ENCODE assay signal across 8 cellular contexts in the genomic region with DNA sequence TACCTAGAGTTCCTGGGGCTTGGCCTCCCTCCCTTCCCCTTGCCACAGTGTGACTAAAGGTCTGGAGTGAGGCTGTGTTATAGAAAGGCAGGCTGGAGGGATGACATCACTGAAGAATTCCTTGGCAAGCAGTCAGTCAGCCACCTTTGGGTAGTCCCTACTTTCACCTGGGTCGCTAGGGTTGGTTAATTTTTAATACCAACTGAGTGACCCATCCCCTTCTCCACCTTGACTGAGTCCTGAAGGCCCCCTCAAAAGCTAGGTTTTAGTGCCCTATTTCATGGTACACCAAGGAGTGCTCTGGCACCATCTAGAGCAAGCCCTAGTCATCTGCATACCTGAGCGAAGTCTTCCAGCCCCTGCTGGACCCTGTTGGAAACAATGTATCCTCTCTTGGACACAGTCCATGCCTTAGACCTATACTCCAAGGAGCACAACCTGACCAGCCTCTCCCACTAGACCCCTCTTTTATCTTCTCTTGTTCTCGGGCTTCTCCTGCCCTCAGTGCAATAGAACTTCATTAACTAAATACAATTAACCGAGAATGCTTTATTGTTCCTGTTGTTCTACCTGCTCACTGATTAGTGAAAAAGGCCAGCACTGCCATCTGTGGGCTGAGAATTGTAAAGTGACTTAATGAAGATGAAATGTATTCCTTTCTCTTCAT. TPM values are rescaled to one million over a fixed set of nuclear protein-coding genes. Genes with fewer than 3 reads are reported as not detected.
A peak's percentile ranks its signal among the peaks of the same experiment; 100 is the strongest.
DNase-seq lines count a peak whose midpoint lies in the region; ATAC-seq and TF ChIP-seq lines count a peak whose summit lies in the region.

No MANE protein-coding gene starts in this region.

- peaks cover 13% of the 10 kb centered on the region for H3K4me1 ChIP-seq in vagina

- no peak overlapping the region for H3K4me3 ChIP-seq in AG09309 (ENCODE audit: control insufficient read depth, low read depth, low read length)
- no peak overlapping the region for H3K4me3 ChIP-seq in vagina

- ATAC-seq in HG03439 (IDR thresholded peaks at IDR 0.05; ENCODE audit: unreplicated experiment) (no peak), HG03457 (IDR thresholded peaks at IDR 0.05; ENCODE audit: unreplicated experiment) (no peak)

- no peaks in the 10 kb centered on the region for H3K9me3 ChIP-seq in vagina

- H3K27ac ChIP-seq in VCaP (peak overlapping the region; percentile 74), vagina (no peak overlapping the region)

- DNase-seq in AG09309 (ENCODE audit: low read depth) (no peak), HT-29 (ENCODE audit: low spot score) (peak; percentile 87), kidney tubule cell (ENCODE audit: low spot score) (peak; percentile 98), vagina (ENCODE audit: extremely low spot score in 2 of 2) (no peak), NOMO-1 (lab: John Stamatoyannopoulos, UW; ENCODE audit: unreplicated experiment in 2 of 2) (no peak)

- peak; percentile 17 for TF ChIP-seq CTCF in AG09309 (IDR thresholded peaks at IDR 0.05; ENCODE audit: control insufficient read depth, insufficient read depth, low read depth, low read length, missing control alignments)
- peak; percentile 90 for TF ChIP-seq CTCF in VCaP (conservative IDR thresholded peaks at IDR 0.05)
- peak in 1 of 3 experiments; percentile 13 for TF ChIP-seq CTCF in vagina (IDR thresholded peaks at IDR 0.05)

- no peaks in the 10 kb centered on the region for H3K27me3 ChIP-seq in vagina

- no peak for TF ChIP-seq POLR2A in vagina (IDR thresholded peaks at IDR 0.05)

- intact Hi-C loops in vagina (cut with DNase I) = no loop called here

- H3K36me3 ChIP-seq in vagina = peaks cover 0 to 25% of the 10 kb centered on the region in 2 donors

RNA-seq across cellular contexts. Expression of a gene that starts 44.6 kb away (rescaled TPM):
- 26.6 and 31.9 TPM in 2 replicates for total RNA-seq in HT-29 (2014; rRNA removed; shearing (Covaris generic))
- 86.9 TPM for total RNA-seq in vagina

Comparison
In these comparisons a context has a peak if more than half of its experiments do, and no peak if none do; other contexts are left out.
1. DNase-seq: peak in HT-29 (single experiment) and kidney tubule cell (single experiment); none in AG09309 (single experiment), vagina (0 of 2) and NOMO-1 (0 of 2).